ENCODE assay signal across 12 cellular contexts in genomic region chr15:29819979-29820801, GRCh38. TPM values are rescaled to one million over a fixed set of nuclear protein-coding genes. Genes with fewer than 3 reads are reported as not detected.
A peak's percentile ranks its signal among the peaks of the same experiment; 100 is the strongest.
DNase-seq lines count a peak whose midpoint lies in the region; ATAC-seq and TF ChIP-seq lines count a peak whose summit lies in the region.
"Had no signal": no experiment of that assay in that cellular context is flagged by ENCODE, and none has a peak within 500 bp of the region (broad histone marks: within the 10 kb centered on the region; RNA-seq: fewer than 3 reads in every experiment).

No MANE protein-coding gene starts in this region.

- H3K9ac ChIP-seq in iPS-15b (ENCODE audit: low read depth, low read length): no peak overlapping the region

- TF ChIP-seq CTCF in astrocyte of the cerebellum (IDR thresholded peaks at IDR 0.05; ENCODE audit: low read depth, low read length, missing control alignments) (no peak), retinal pigment epithelial cell (conservative IDR thresholded peaks at IDR 0.05; ENCODE audit: low read depth, low read length) (no peak), omental fat pad (IDR thresholded peaks at IDR 0.05) (no peak)

- peak overlapping the region; percentile 15; the same call in 1 of the 2 replicates for H3K4me3 ChIP-seq in GM08714 (ENCODE audit: low read length)
- H3K4me3 ChIP-seq in astrocyte of the cerebellum (ENCODE audit: low read depth, low read length): peak overlapping the region; percentile 81
- H3K4me3 ChIP-seq in iPS-15b (ENCODE audit: low read depth, low read length): peak overlapping the region; percentile 78
- peak overlapping the region; percentile 84 for H3K4me3 ChIP-seq in retinal pigment epithelial cell (ENCODE audit: low read length)

- in situ Hi-C loops in astrocyte of the cerebellum (cut with HindIII; ENCODE audit: low sequenced_read_pairs): loop anchor here (10.0 kb wide), 1 partner anchor 55 kb away; no protein-coding TSS in a partner anchor

- H3K36me3 Mint-ChIP-seq in activated T-cell treated with anti-CD3 and anti-CD28 coated beads, Interleukin-2, amount 50 U/mL, for 4 hours (ENCODE audit: insufficient read depth): peaks cover 3% of the 10 kb centered on the region
- H3K36me3 Mint-ChIP-seq: stimulated activated memory B cell treated with anti-CD40 and anti-IgM and Interleukin-4, amounts not matched to agents 10 μg/mL and 1 μg/mL and 100 μg/mL, for 72 hours had no signal

- no peaks in the 10 kb centered on the region for H3K9me3 ChIP-seq in iPS-15b (ENCODE audit: control insufficient read depth, insufficient read depth, low read length)

- H3K9me3 Mint-ChIP-seq in activated T-cell treated with anti-CD3 and anti-CD28 coated beads, Interleukin-2, amount 50 U/mL, for 4 hours: peaks cover 19% of the 10 kb centered on the region

- H3K36me3 ChIP-seq in iPS-15b (ENCODE audit: control insufficient read depth, insufficient read depth, low read length): no peaks in the 10 kb centered on the region

- no peak for DNase-seq in astrocyte of the cerebellum (ENCODE audit: low read depth)
- DNase-seq in retinal pigment epithelial cell (ENCODE audit: low read depth): no peak
- no peak for DNase-seq in activated T-cell treated with anti-CD3 and anti-CD28 coated beads, Interleukin-2, amount 50 U/mL, for 4 hours
- no peak for DNase-seq in NCI-H2081 (lab: John Stamatoyannopoulos, UW)
- no peak for DNase-seq in omental fat pad (ENCODE audit: low spot score)
- DNase-seq: activated CD4-positive, alpha-beta T cell treated with anti-CD3 and anti-CD28 coated beads, Interleukin-2, amount 50 U/mL, for 1 hour; cortex of kidney; nucleus accumbens had no signal

- no peak for ATAC-seq in activated T-cell treated with anti-CD3 and anti-CD28 coated beads, Interleukin-2, amount 50 U/mL, for 4 hours
- ATAC-seq in GM21619 (IDR thresholded peaks at IDR 0.05; ENCODE audit: unreplicated experiment) (no peak), omental fat pad (ENCODE audit: low FRiP score) (no peak)
- ATAC-seq: stimulated activated memory B cell treated with anti-CD40 and anti-IgM and Interleukin-4, amounts not matched to agents 10 μg/mL and 1 μg/mL and 100 μg/mL, for 72 hours had no signal

- H3K4me3 Mint-ChIP-seq in activated T-cell treated with anti-CD3 and anti-CD28 coated beads, Interleukin-2, amount 50 U/mL, for 4 hours: no peak overlapping the region
- H3K4me3 Mint-ChIP-seq: stimulated activated memory B cell treated with anti-CD40 and anti-IgM and Interleukin-4, amounts not matched to agents 10 μg/mL and 1 μg/mL and 100 μg/mL, for 72 hours had no signal

- peaks cover 63% of the 10 kb centered on the region for H3K27me3 Mint-ChIP-seq in activated T-cell treated with anti-CD3 and anti-CD28 coated beads, Interleukin-2, amount 50 U/mL, for 4 hours (ENCODE audit: low read depth)

- H3K4me1 ChIP-seq in iPS-15b (ENCODE audit: control insufficient read depth, insufficient read depth, low read length): no peaks in the 10 kb centered on the region

- H3K4me1 Mint-ChIP-seq in activated T-cell treated with anti-CD3 and anti-CD28 coated beads, Interleukin-2, amount 50 U/mL, for 4 hours (ENCODE audit: low read depth): peaks cover 8% of the 10 kb centered on the region
- H3K4me1 Mint-ChIP-seq: stimulated activated memory B cell treated with anti-CD40 and anti-IgM and Interleukin-4, amounts not matched to agents 10 μg/mL and 1 μg/mL and 100 μg/mL, for 72 hours had no signal

- H3K27me3 ChIP-seq in iPS-15b (ENCODE audit: control insufficient read depth, insufficient read depth, low read length): peaks cover 7% of the 10 kb centered on the region

RNA-seq across cellular contexts. Expression of gene TJP1, which starts 2.1 kb away (rescaled TPM):
- under 1 TPM; 0.22 to 0.71 (median 0.24) TPM for total RNA-seq in activated T-cell treated with anti-CD3 and anti-CD28 coated beads, Interleukin-2, amount 50 U/mL, for 4 hours
- total RNA-seq in omental fat pad: 100 to 1,000 TPM in 1 of 4 donors, 10 to 100 TPM in 3; 88.0 to 165 (median 93.9) TPM

Comparison
In these comparisons a context has a peak if more than half of its experiments do, and no peak if none do; other contexts are left out.
1. H3K4me3 ChIP-seq: peak in every context shown above with its lines; median percentile 84 in retinal pigment epithelial cell; 81 in astrocyte of the cerebellum; 78 in iPS-15b; 15 in GM08714.
2. RNA of gene TJP1, which starts 2.1 kb away (total RNA-seq): 88.0 to 165 TPM in omental fat pad; 0.22 to 0.71 TPM in activated T-cell treated with anti-CD3 and anti-CD28 coated beads, Interleukin-2, amount 50 U/mL, for 4 hours; every median in the first group is over 10 times any median in the second.